Comparison of ENCODE assay signal across 15 cellular contexts in genomic region chr10:14381475-14381874, GRCh38.
"Had no signal": no experiment of that assay in that cellular context is flagged by ENCODE, and none has a peak within 500 bp of the region (broad histone marks: within the 10 kb centered on the region; RNA-seq: fewer than 3 reads in every experiment).

No MANE protein-coding gene starts in this region.

- H3K4me1 ChIP-seq: colonic mucosa, lower lobe of right lung had no signal

- H3K27ac Mint-ChIP-seq: activated CD4-positive, alpha-beta memory T cell treated with anti-CD3 and anti-CD28 coated beads, Interleukin-2, amount 10 ng/mL, durations not matched to agents 7 days and 5 days; activated CD4-positive, alpha-beta T cell treated with anti-CD3 and anti-CD28 coated beads for 36 hours; activated CD8-positive, alpha-beta memory T cell treated with anti-CD3 and anti-CD28 coated beads, Interleukin-2, amount 10 ng/mL, durations not matched to agents 7 days and 5 days; endodermal cell; mesothelial cell of epicardium; nephron progenitor cell; WTC11 had no signal

- H3K79me2 ChIP-seq: hepatocyte had no signal

- H3K36me3 ChIP-seq: colonic mucosa, lower lobe of right lung had no signal

- H2AFZ ChIP-seq: hepatocyte had no signal

- H3K4me3 ChIP-seq: colonic mucosa, hepatocyte, lower lobe of right lung had no signal

- ATAC-seq: lower lobe of right lung, WTC11 had no signal

- H3K9me3 Mint-ChIP-seq: activated CD4-positive, alpha-beta memory T cell treated with anti-CD3 and anti-CD28 coated beads, Interleukin-2, amount 10 ng/mL, durations not matched to agents 7 days and 5 days; endodermal cell; mesothelial cell of epicardium; WTC11 had no signal

- H3K9me3 ChIP-seq: colonic mucosa, lower lobe of right lung had no signal

- H3K4me3 Mint-ChIP-seq: activated CD4-positive, alpha-beta memory T cell treated with anti-CD3 and anti-CD28 coated beads, Interleukin-2, amount 10 ng/mL, durations not matched to agents 7 days and 5 days; activated CD4-positive, alpha-beta T cell treated with anti-CD3 and anti-CD28 coated beads for 36 hours; activated CD8-positive, alpha-beta memory T cell treated with anti-CD3 and anti-CD28 coated beads, Interleukin-2, amount 10 ng/mL, durations not matched to agents 7 days and 5 days; brain; endodermal cell; mesothelial cell of epicardium; nephron progenitor cell; WTC11 had no signal

- H3K36me3 Mint-ChIP-seq: activated CD8-positive, alpha-beta memory T cell treated with anti-CD3 and anti-CD28 coated beads, Interleukin-2, amount 10 ng/mL, durations not matched to agents 7 days and 5 days; brain; mesothelial cell of epicardium; WTC11 had no signal

- H3K27me3 ChIP-seq: colonic mucosa, hepatocyte had no signal

- H3K27ac ChIP-seq: colonic mucosa, epithelial cell of prostate, hepatocyte, lower lobe of right lung had no signal

- H3K4me2 ChIP-seq: hepatocyte had no signal

- DNase-seq: activated CD4-positive, alpha-beta memory T cell treated with anti-CD3 and anti-CD28 coated beads, Interleukin-2, amount 10 ng/mL, durations not matched to agents 7 days and 5 days; activated CD8-positive, alpha-beta memory T cell treated with anti-CD3 and anti-CD28 coated beads, Interleukin-2, amount 10 ng/mL, durations not matched to agents 7 days and 5 days; amygdala; colonic mucosa; endodermal cell; foreskin fibroblast; lower lobe of right lung; nephron progenitor cell; retina had no signal
